11 cellular contexts compared by ENCODE assay signal in genomic region chr2:113977060-113977659, GRCh38.
DNase-seq lines count a peak whose midpoint lies in the region; ATAC-seq and TF ChIP-seq lines count a peak whose summit lies in the region.
"Had no signal": no experiment of that assay in that cellular context is flagged by ENCODE, and none has a peak within 500 bp of the region (broad histone marks: within the 10 kb centered on the region; RNA-seq: fewer than 3 reads in every experiment).

No MANE protein-coding gene starts in this region.

- CTCF ChIA-PET in activated naive CD4-positive, alpha-beta T cell treated with anti-CD3 and anti-CD28 coated beads, Interleukin-2, amount 10 ng/mL, durations not matched to agents 7 days and 5 days (lab: Charles Lee): interaction anchor here (1.1 to 4.6 kb wide), 5 partner anchors 8 to 220 kb away, joined by 3 to 21 read pairs (median 10); partner anchors contain the start of gene SLC35F5
- CTCF ChIA-PET in activated naive CD4-positive, alpha-beta T cell treated with anti-CD3 and anti-CD28 coated beads for 36 hours (lab: Charles Lee): interaction anchor here (0.6 to 4.2 kb wide), 6 partner anchors 8 to 85 kb away, joined by 3 to 37 read pairs (median 6); no protein-coding TSS in a partner anchor

- H3K4me1 Mint-ChIP-seq in activated naive CD4-positive, alpha-beta T cell treated with anti-CD3 and anti-CD28 coated beads, Interleukin-2, amount 10 ng/mL, durations not matched to agents 7 days and 5 days: peaks cover 15% of the 10 kb centered on the region
- no peaks in the 10 kb centered on the region for H3K4me1 Mint-ChIP-seq in activated naive CD4-positive, alpha-beta T cell treated with anti-CD3 and anti-CD28 coated beads for 36 hours (ENCODE audit: low read depth)
- peaks cover 13% of the 10 kb centered on the region for H3K4me1 Mint-ChIP-seq in stimulated activated effector memory CD8-positive, alpha-beta T cell treated with anti-CD3 and anti-CD28 coated beads, Interleukin-12 subunit alpha, Interleukin-12 subunit beta, amount 100 ng/mL, for 72 hours

- H3K4me3 Mint-ChIP-seq in activated naive CD4-positive, alpha-beta T cell treated with anti-CD3 and anti-CD28 coated beads, Interleukin-2, amount 10 ng/mL, durations not matched to agents 7 days and 5 days: no peak overlapping the region
- H3K4me3 Mint-ChIP-seq in activated naive CD4-positive, alpha-beta T cell treated with anti-CD3 and anti-CD28 coated beads for 36 hours: no peak overlapping the region
- H3K4me3 Mint-ChIP-seq in stimulated activated effector memory CD8-positive, alpha-beta T cell treated with anti-CD3 and anti-CD28 coated beads, Interleukin-12 subunit alpha, Interleukin-12 subunit beta, amount 100 ng/mL, for 72 hours: no peak overlapping the region
- H3K4me3 Mint-ChIP-seq: activated CD4-positive, alpha-beta T cell treated with anti-CD3 and anti-CD28 coated beads for 36 hours had no signal

- H3K4me3 ChIP-seq in SJCRH30: peak overlapping the region; percentile 38
- H3K4me3 ChIP-seq in tibial artery: no peak overlapping the region
- no peak overlapping the region for H3K4me3 ChIP-seq in uterus
- H3K4me3 ChIP-seq: heart left ventricle, transverse colon had no signal

- peaks cover 7% of the 10 kb centered on the region for H3K9me3 Mint-ChIP-seq in activated naive CD4-positive, alpha-beta T cell treated with anti-CD3 and anti-CD28 coated beads, Interleukin-2, amount 10 ng/mL, durations not matched to agents 7 days and 5 days
- H3K9me3 Mint-ChIP-seq in activated naive CD4-positive, alpha-beta T cell treated with anti-CD3 and anti-CD28 coated beads for 36 hours: peaks cover 3% of the 10 kb centered on the region
- H3K9me3 Mint-ChIP-seq in stimulated activated effector memory CD8-positive, alpha-beta T cell treated with anti-CD3 and anti-CD28 coated beads, Interleukin-12 subunit alpha, Interleukin-12 subunit beta, amount 100 ng/mL, for 72 hours: no peaks in the 10 kb centered on the region

- ATAC-seq in stimulated activated effector memory CD8-positive, alpha-beta T cell treated with anti-CD3 and anti-CD28 coated beads, Interleukin-12 subunit alpha, Interleukin-12 subunit beta, amount 100 ng/mL, for 72 hours: peak; percentile 12
- ATAC-seq: activated CD4-positive, alpha-beta T cell treated with anti-CD3 and anti-CD28 coated beads for 36 hours; heart left ventricle had no signal

- H3K4me1 ChIP-seq in SJCRH30 (peaks cover 36% of the 10 kb centered on the region), tibial artery (no peaks in the 10 kb centered on the region), uterus (no peaks in the 10 kb centered on the region)

- H3K9me3 ChIP-seq in SJCRH30 (replicated peaks): no peaks in the 10 kb centered on the region
- H3K9me3 ChIP-seq in tibial artery: no peaks in the 10 kb centered on the region
- H3K9me3 ChIP-seq in uterus: no peaks in the 10 kb centered on the region
- H3K9me3 ChIP-seq: transverse colon had no signal

- peak overlapping the region; percentile 38 for H3K27ac Mint-ChIP-seq in activated naive CD4-positive, alpha-beta T cell treated with anti-CD3 and anti-CD28 coated beads, Interleukin-2, amount 10 ng/mL, durations not matched to agents 7 days and 5 days
- H3K27ac Mint-ChIP-seq in activated naive CD4-positive, alpha-beta T cell treated with anti-CD3 and anti-CD28 coated beads for 36 hours: no peak overlapping the region
- peak overlapping the region; percentile 63 for H3K27ac Mint-ChIP-seq in stimulated activated effector memory CD8-positive, alpha-beta T cell treated with anti-CD3 and anti-CD28 coated beads, Interleukin-12 subunit alpha, Interleukin-12 subunit beta, amount 100 ng/mL, for 72 hours
- H3K27ac Mint-ChIP-seq: activated CD4-positive, alpha-beta T cell treated with anti-CD3 and anti-CD28 coated beads for 36 hours had no signal

- H3K27ac ChIP-seq in SJCRH30 (peak overlapping the region; percentile 96), tibial artery (no peak overlapping the region), uterus (no peak overlapping the region)
- H3K27ac ChIP-seq: heart left ventricle had no signal

- H3K27me3 ChIP-seq in SJCRH30: no peaks in the 10 kb centered on the region
- H3K27me3 ChIP-seq in tibial artery: no peaks in the 10 kb centered on the region
- H3K27me3 ChIP-seq in uterus: no peaks in the 10 kb centered on the region
- H3K27me3 ChIP-seq: heart left ventricle, transverse colon had no signal

- TF ChIP-seq CTCF in tibial artery (IDR thresholded peaks at IDR 0.05): no peak
- TF ChIP-seq CTCF in uterus (IDR thresholded peaks at IDR 0.05): no peak

- no peaks in the 10 kb centered on the region for H3K27me3 Mint-ChIP-seq in activated naive CD4-positive, alpha-beta T cell treated with anti-CD3 and anti-CD28 coated beads, Interleukin-2, amount 10 ng/mL, durations not matched to agents 7 days and 5 days
- H3K27me3 Mint-ChIP-seq in activated naive CD4-positive, alpha-beta T cell treated with anti-CD3 and anti-CD28 coated beads for 36 hours (ENCODE audit: low read depth): no peaks in the 10 kb centered on the region
- H3K27me3 Mint-ChIP-seq: activated CD4-positive, alpha-beta T cell treated with anti-CD3 and anti-CD28 coated beads for 36 hours had no signal

- TF ChIP-seq POLR2A in uterus (IDR thresholded peaks at IDR 0.05): no peak

- intact Hi-C loops in activated naive CD4-positive, alpha-beta T cell treated with anti-CD3 and anti-CD28 coated beads for 36 hours (cut with micrococcal nuclease): loop anchor here (5.0 kb wide), 2 partner anchors 275 to 375 kb away; no protein-coding TSS in a partner anchor
- intact Hi-C loops in tibial artery (cut with DNase I; ENCODE audit: low total_unique reads) (no loop called here), uterus (cut with DNase I; ENCODE audit: low total_unique reads) (no loop called here)

- no peak for DNase-seq in activated naive CD4-positive, alpha-beta T cell treated with anti-CD3 and anti-CD28 coated beads, Interleukin-2, amount 10 ng/mL, durations not matched to agents 7 days and 5 days
- no peak for DNase-seq in activated naive CD4-positive, alpha-beta T cell treated with anti-CD3 and anti-CD28 coated beads for 36 hours
- DNase-seq in SJCRH30 (peak; percentile 91 to 94), islet precursor cell (peak; percentile 55), tibial artery (no peak), NCI-H510A (lab: John Stamatoyannopoulos, UW) (no peak), uterus (no peak)
- DNase-seq in stimulated activated effector memory CD8-positive, alpha-beta T cell treated with anti-CD3 and anti-CD28 coated beads, Interleukin-12 subunit alpha, Interleukin-12 subunit beta, amount 100 ng/mL, for 72 hours (ENCODE audit: low spot score in 2 of 2): no peak
- DNase-seq: activated CD4-positive, alpha-beta T cell treated with anti-CD3 and anti-CD28 coated beads for 36 hours; heart left ventricle; transverse colon had no signal

- H3K36me3 ChIP-seq in SJCRH30: no peaks in the 10 kb centered on the region
- H3K36me3 ChIP-seq in tibial artery: peaks cover 4 to 8% (median 6%) of the 10 kb centered on the region in 3 donors
- H3K36me3 ChIP-seq in uterus: no peaks in the 10 kb centered on the region
- H3K36me3 ChIP-seq: transverse colon had no signal

- peaks cover 34% of the 10 kb centered on the region for H3K36me3 Mint-ChIP-seq in activated naive CD4-positive, alpha-beta T cell treated with anti-CD3 and anti-CD28 coated beads, Interleukin-2, amount 10 ng/mL, durations not matched to agents 7 days and 5 days
- peaks cover 2% of the 10 kb centered on the region for H3K36me3 Mint-ChIP-seq in activated naive CD4-positive, alpha-beta T cell treated with anti-CD3 and anti-CD28 coated beads for 36 hours (ENCODE audit: low read depth)
- peaks cover 40% of the 10 kb centered on the region for H3K36me3 Mint-ChIP-seq in stimulated activated effector memory CD8-positive, alpha-beta T cell treated with anti-CD3 and anti-CD28 coated beads, Interleukin-12 subunit alpha, Interleukin-12 subunit beta, amount 100 ng/mL, for 72 hours

Comparison
In these comparisons a context has a peak if more than half of its experiments do, and no peak if none do; other contexts are left out.
1. DNase-seq: peak in SJCRH30 (2 of 2) and islet precursor cell (single experiment); none in activated naive CD4-positive, alpha-beta T cell treated with anti-CD3 and anti-CD28 coated beads, Interleukin-2, amount 10 ng/mL, durations not matched to agents 7 days and 5 days (single experiment), activated naive CD4-positive, alpha-beta T cell treated with anti-CD3 and anti-CD28 coated beads for 36 hours (single experiment), stimulated activated effector memory CD8-positive, alpha-beta T cell treated with anti-CD3 and anti-CD28 coated beads, Interleukin-12 subunit alpha, Interleukin-12 subunit beta, amount 100 ng/mL, for 72 hours (0 of 2), tibial artery (0 of 2), NCI-H510A (single experiment) and uterus (0 of 2).